ENCODE assay signal across 8 cellular contexts in the genomic region with DNA sequence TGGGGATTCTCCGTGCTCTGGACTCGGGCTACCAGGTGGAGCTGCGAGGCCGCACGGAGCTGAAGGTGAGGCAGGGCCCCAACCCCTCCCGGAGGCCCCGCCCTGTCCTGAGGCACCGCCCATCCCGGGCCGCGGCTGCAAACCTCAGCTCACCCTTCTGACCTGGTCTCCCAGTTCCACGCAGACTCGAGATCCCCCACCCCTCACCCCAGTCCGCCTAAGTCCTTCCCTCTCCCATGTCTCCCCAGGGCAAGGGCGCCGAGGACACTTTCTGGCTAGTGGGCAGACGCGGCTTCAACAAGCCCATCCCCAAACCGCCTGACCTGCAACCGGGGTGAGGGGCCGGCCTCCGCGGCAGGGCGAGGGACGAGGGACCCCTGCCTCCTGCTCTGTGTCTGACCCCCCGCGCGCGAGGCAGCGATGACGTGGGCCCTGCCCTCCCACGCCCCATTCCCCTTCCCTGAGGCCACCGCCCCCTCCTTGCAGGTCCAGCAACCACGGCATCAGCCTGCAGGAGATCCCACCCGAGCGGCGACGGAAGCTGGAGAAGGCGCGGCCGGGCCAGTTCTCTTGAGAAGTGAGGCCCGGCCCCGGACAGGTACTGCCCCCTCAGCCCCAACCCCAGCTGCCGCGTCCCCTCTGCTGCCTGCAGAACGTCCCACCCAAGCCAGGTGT. TPM values are rescaled to one million over a fixed set of nuclear protein-coding genes. Genes with fewer than 3 reads are reported as not detected.
DNase-seq lines count a peak whose midpoint lies in the region; ATAC-seq and TF ChIP-seq lines count a peak whose summit lies in the region.

No MANE protein-coding gene starts in this region.

- no peaks in the 10 kb centered on the region for H3K79me2 ChIP-seq in osteoblast (ENCODE audit: insufficient read depth, low read length)

- CTCF ChIA-PET in CD8-positive, alpha-beta memory T cell (lab: Charles Lee), result interaction anchor here (2.0 kb wide), 1 partner anchor 26 kb away, joined by 5 read pairs; no protein-coding TSS in a partner anchor

- peaks cover 6 to 9% (median 7%) of the 10 kb centered on the region in 3 donors for H3K4me1 Mint-ChIP-seq in CD8-positive, alpha-beta memory T cell

- no peaks in the 10 kb centered on the region for H3K9me3 Mint-ChIP-seq in CD8-positive, alpha-beta memory T cell

- peak overlapping the region; percentile 51 for H3K4me3 ChIP-seq in CD8-positive, alpha-beta memory T cell (ENCODE audit: low read length)
- H3K4me3 ChIP-seq in fibroblast of mammary gland (ENCODE audit: control insufficient read depth, low read depth, low read length) (peak overlapping the region; percentile 31), osteoblast (ENCODE audit: insufficient read depth, low read length) (peak overlapping the region; percentile 59)

- no peak for TF ChIP-seq CTCF in fibroblast of mammary gland (conservative IDR thresholded peaks at IDR 0.05; ENCODE audit: control insufficient read depth, insufficient read depth, low read depth, low read length)
- TF ChIP-seq CTCF in osteoblast (IDR thresholded peaks at IDR 0.05; ENCODE audit: extremely low read depth, low read depth, low read length), result no peak

- H4K20me1 ChIP-seq in osteoblast (ENCODE audit: insufficient read depth, low read length), result no peaks in the 10 kb centered on the region

- peak overlapping the region; percentile 64 to 82 (median 75) for H3K4me3 Mint-ChIP-seq in CD8-positive, alpha-beta memory T cell

- H3K9me3 ChIP-seq in CD8-positive, alpha-beta memory T cell (ENCODE audit: low read length), result no peaks in the 10 kb centered on the region
- no peaks in the 10 kb centered on the region for H3K9me3 ChIP-seq in osteoblast (ENCODE audit: low read depth, low read length)

- peak in 1 of 5 donors; percentile 12 for DNase-seq in CD8-positive, alpha-beta memory T cell
- peak; percentile 10 for DNase-seq in activated CD4-positive, alpha-beta T cell treated with anti-CD3 and anti-CD28 coated beads, Interleukin-2, amount 50 U/mL, for 1 hour
- DNase-seq in fibroblast of mammary gland (ENCODE audit: low read depth) (no peak), osteoblast (ENCODE audit: insufficient read length, low spot score, missing footprints) (peak; percentile 71), NCI-H774 (lab: John Stamatoyannopoulos, UW) (no peak), NCI-H2107 treated with DMSO at 0.1 percent for 48 hours (lab: John Stamatoyannopoulos, UW; ENCODE audit: unreplicated experiment) (no peak)

- H3K36me3 Mint-ChIP-seq in CD8-positive, alpha-beta memory T cell, result no peaks in the 10 kb centered on the region

- H3K27me3 Mint-ChIP-seq in CD8-positive, alpha-beta memory T cell, result peaks cover 6 to 55% of the 10 kb centered on the region in 2 donors

- no peak overlapping the region for H3K27ac Mint-ChIP-seq in CD8-positive, alpha-beta memory T cell

- H3K4me1 ChIP-seq in CD8-positive, alpha-beta memory T cell (ENCODE audit: insufficient read depth, low read length), result no peaks in the 10 kb centered on the region
- H3K4me1 ChIP-seq in osteoblast (ENCODE audit: insufficient read depth, low read length), result peaks cover 12% of the 10 kb centered on the region

- POLR2A ChIA-PET in CD8-positive, alpha-beta memory T cell (lab: Charles Lee), result interaction anchor here (0.6 kb wide), 1 partner anchor 35 kb away, joined by 4 read pairs; no protein-coding TSS in a partner anchor

- peak overlapping the region; percentile 66 for H2AFZ ChIP-seq in osteoblast (ENCODE audit: low read length)

- ATAC-seq in GM19023 (IDR thresholded peaks at IDR 0.05; ENCODE audit: unreplicated experiment), result no peak
- no peak for ATAC-seq in HG03460 (IDR thresholded peaks at IDR 0.05; ENCODE audit: unreplicated experiment)

- no peaks in the 10 kb centered on the region for H3K36me3 ChIP-seq in CD8-positive, alpha-beta memory T cell (ENCODE audit: insufficient read depth, low read length)
- H3K36me3 ChIP-seq in osteoblast (ENCODE audit: insufficient read depth, low read length), result no peaks in the 10 kb centered on the region

- peak overlapping the region; percentile 72 for H3K4me2 ChIP-seq in osteoblast (ENCODE audit: insufficient read depth, low read length)

- H3K27ac ChIP-seq in CD8-positive, alpha-beta memory T cell (ENCODE audit: low read depth, low read length), result no peak overlapping the region
- no peak overlapping the region for H3K27ac ChIP-seq in osteoblast (ENCODE audit: low read depth, low read length)

- H3K27me3 ChIP-seq in CD8-positive, alpha-beta memory T cell (ENCODE audit: insufficient read depth, low read length, poor library complexity, severe bottlenecking), result peaks cover 13% of the 10 kb centered on the region
- H3K27me3 ChIP-seq in osteoblast (ENCODE audit: insufficient read depth, low read length), result peaks cover 23% of the 10 kb centered on the region

RNA-seq across cellular contexts. Expression of gene GUCY2D, which starts 13.7 kb away (rescaled TPM):
- total RNA-seq in CD8-positive, alpha-beta memory T cell, result not detected
- 0.22 TPM for polyA plus RNA-seq in CD8-positive, alpha-beta memory T cell
- not detected in 2 replicates for total RNA-seq in osteoblast

RNA-seq across cellular contexts. Expression of gene ALOX15B, which starts 22.8 kb away (rescaled TPM):
- not detected for total RNA-seq in CD8-positive, alpha-beta memory T cell
- not detected for polyA plus RNA-seq in CD8-positive, alpha-beta memory T cell
- total RNA-seq in osteoblast, result under 0.01 TPM in 2 replicates

Comparison
In these comparisons a context has a peak if more than half of its experiments do, and no peak if none do; other contexts are left out.
1. DNase-seq: peak in activated CD4-positive, alpha-beta T cell treated with anti-CD3 and anti-CD28 coated beads, Interleukin-2, amount 50 U/mL, for 1 hour (single experiment) and osteoblast (single experiment); none in fibroblast of mammary gland (single experiment), NCI-H774 (single experiment) and NCI-H2107 treated with DMSO at 0.1 percent for 48 hours (single experiment).
2. Peak in every context shown above with its lines, with median percentiles within 50 percentile points of each other: H3K4me3 ChIP-seq.